In genomic region chr15:44728576-44729393, GRCh38 we compare ENCODE assay signal across 1 cellular context.
TF ChIP-seq lines count a peak whose summit lies in the region.

No MANE protein-coding gene starts in this region.

TF ChIP-seq in HepG2, 621 proteins besides CTCF, POLR2A, EP300 and RAD21 (continued from another document and continues in another):
- TF ChIP-seq ZNF687 (CRISPR knock-in tag; IDR thresholded peaks at IDR 0.05) (peak; percentile 88), ZC3H4 (CRISPR knock-in tag; IDR thresholded peaks at IDR 0.05; ENCODE audit: borderline replicate concordance) (peak; percentile 38; the same call in 1 of the 2 replicates), TRIM22 (IDR thresholded peaks at IDR 0.05) (no peak), CEBPZ (IDR thresholded peaks at IDR 0.05; ENCODE audit: low read length) (no peak), AHDC1 (CRISPR knock-in tag; IDR thresholded peaks at IDR 0.05; ENCODE audit: borderline replicate concordance) (peak; percentile 56; the same call in 1 of the 2 replicates), HOMEZ (CRISPR knock-in tag; IDR thresholded peaks at IDR 0.05; ENCODE audit: low read depth) (peak; percentile 65), ZBTB46 (CRISPR knock-in tag; IDR thresholded peaks at IDR 0.05; ENCODE audit: borderline replicate concordance) (no peak), TARDBP (CRISPR knock-in tag; IDR thresholded peaks at IDR 0.05) (peak; percentile 61; the same call in 1 of the 2 replicates), ERF (CRISPR knock-in tag; IDR thresholded peaks at IDR 0.05) (0 out of 2 replicates have a peak, but pooled peaks have one; percentile 69), ZNF567 (CRISPR knock-in tag; IDR thresholded peaks at IDR 0.05; ENCODE audit: borderline replicate concordance) (no peak), MEF2D (CRISPR knock-in tag; IDR thresholded peaks at IDR 0.05) (0 out of 2 replicates have a peak, but pooled peaks have one; percentile 38), PBX2 (CRISPR knock-in tag; IDR thresholded peaks at IDR 0.05) (no peak), KLF15 (CRISPR knock-in tag; IDR thresholded peaks at IDR 0.05; ENCODE audit: borderline replicate concordance) (no peak), DPF2 (CRISPR knock-in tag; IDR thresholded peaks at IDR 0.05; ENCODE audit: borderline replicate concordance, low read depth) (no peak), ZBTB49 (CRISPR knock-in tag; IDR thresholded peaks at IDR 0.05; ENCODE audit: borderline replicate concordance) (no peak), ZBTB25 (CRISPR knock-in tag; IDR thresholded peaks at IDR 0.05) (peak; percentile 57; the same call in 1 of the 2 replicates), ZNF639 (CRISPR knock-in tag; conservative IDR thresholded peaks at IDR 0.05) (no peak), SRSF1 (optimal IDR thresholded peaks at IDR 0.05; ENCODE audit: low read depth, low read length) (no peak), ZNF850 (CRISPR knock-in tag; conservative IDR thresholded peaks at IDR 0.05) (no peak), MIER2 (CRISPR knock-in tag; IDR thresholded peaks at IDR 0.05) (0 out of 2 replicates have a peak, but pooled peaks have one; percentile 19), GZF1 (CRISPR knock-in tag; IDR thresholded peaks at IDR 0.05) (peak; percentile 78; the same call in 1 of the 2 replicates)
